In genomic region chr2:97674396-97674795, GRCh38 we compare ENCODE assay signal across 20 cellular contexts. TPM values are rescaled to one million over a fixed set of nuclear protein-coding genes. Genes with fewer than 3 reads are reported as not detected.
"Had no signal": no experiment of that assay in that cellular context is flagged by ENCODE, and none has a peak within 500 bp of the region (broad histone marks: within the 10 kb centered on the region; RNA-seq: fewer than 3 reads in every experiment).

No MANE protein-coding gene starts in this region.

- H3K27me3 ChIP-seq: esophagus muscularis mucosa, gastroesophageal sphincter, testis, transverse colon had no signal

- H2AFZ ChIP-seq: parathyroid adenoma had no signal

- H3K9me3 ChIP-seq: esophagus muscularis mucosa, gastroesophageal sphincter, left ventricle myocardium inferior, lower lobe of right lung, prostate gland, testis, transverse colon had no signal

- H3K27ac ChIP-seq: epithelial cell of prostate, esophagus muscularis mucosa, gastroesophageal sphincter, left ventricle myocardium inferior, lower lobe of right lung, parathyroid adenoma, prostate gland, testis, transverse colon had no signal

- H3K36me3 Mint-ChIP-seq: memory B cell; natural killer cell treated with Interleukin-12 subunit alpha and Interleukin-12 subunit beta and Interleukin-15 and Interleukin-18, amount 100 ng/mL, for 72 hours had no signal

- DNase-seq: cortex of kidney; effector memory CD8-positive, alpha-beta T cell; glutamatergic neuron; islet precursor cell; left ventricle myocardium inferior; lower lobe of right lung; midbrain; occipital lobe; transverse colon had no signal

- H3K9me3 Mint-ChIP-seq: effector memory CD8-positive, alpha-beta T cell; memory B cell; natural killer cell treated with Interleukin-12 subunit alpha and Interleukin-12 subunit beta and Interleukin-15 and Interleukin-18, amount 100 ng/mL, for 72 hours had no signal

- H3K9ac ChIP-seq: parathyroid adenoma had no signal

- H3K4me3 ChIP-seq: esophagus muscularis mucosa, gastroesophageal sphincter, left ventricle myocardium inferior, lower lobe of right lung, prostate gland, smooth muscle cell, testis, transverse colon had no signal

- ATAC-seq: effector memory CD8-positive, alpha-beta T cell; gastroesophageal sphincter; lower lobe of right lung had no signal

- H3K27me3 Mint-ChIP-seq: memory B cell had no signal

- H3K36me3 ChIP-seq: gastroesophageal sphincter, left ventricle myocardium inferior, lower lobe of right lung, prostate gland, transverse colon had no signal

- H3K4me2 ChIP-seq: smooth muscle cell had no signal

- H3K4me3 Mint-ChIP-seq: effector memory CD8-positive, alpha-beta T cell; memory B cell; natural killer cell treated with Interleukin-12 subunit alpha and Interleukin-12 subunit beta and Interleukin-15 and Interleukin-18, amount 100 ng/mL, for 72 hours had no signal

- H3K27ac Mint-ChIP-seq: effector memory CD8-positive, alpha-beta T cell; memory B cell had no signal

- H3K79me2 ChIP-seq: parathyroid adenoma had no signal

- H3K4me1 ChIP-seq: esophagus muscularis mucosa, gastroesophageal sphincter, left ventricle myocardium inferior, lower lobe of right lung, parathyroid adenoma, prostate gland, transverse colon had no signal

RNA-seq across cellular contexts. Expression of gene ZAP70, which starts 39.0 kb away (rescaled TPM):
- total RNA-seq: fibroblast of villous mesenchyme, renal cortical epithelial cell had no signal
